Comparison of ENCODE assay signal across 25 cellular contexts in genomic region chr11:8043756-8044155, GRCh38. TPM values are rescaled to one million over a fixed set of nuclear protein-coding genes. Genes with fewer than 3 reads are reported as not detected.
"Had no signal": no experiment of that assay in that cellular context is flagged by ENCODE, and none has a peak within 500 bp of the region (broad histone marks: within the 10 kb centered on the region; RNA-seq: fewer than 3 reads in every experiment).

No MANE protein-coding gene starts in this region.

- DNase-seq: effector CD8-positive, alpha-beta T cell; effector memory CD8-positive, alpha-beta T cell; endodermal cell; erythroblast; esophagus squamous epithelium; foreskin fibroblast; foreskin melanocyte; gastrocnemius medialis; heart left ventricle; hypothalamus; immature natural killer cell; islet precursor cell; kidney; kidney glomerular epithelial cell; left colon; left ventricle myocardium superior; lower lobe of right lung; mesendoderm; midbrain; naive B cell had no signal

- H3K4me1 ChIP-seq: esophagus squamous epithelium, gastrocnemius medialis, heart left ventricle, lower lobe of right lung had no signal

- ATAC-seq: effector memory CD8-positive, alpha-beta T cell; esophagus mucosa; gastrocnemius medialis; heart left ventricle; left colon; left lobe of liver; left ventricle myocardium superior; lower lobe of right lung had no signal

- H3K4me3 ChIP-seq: coronary artery, esophagus squamous epithelium, gastrocnemius medialis, heart left ventricle, hepatocyte, lower lobe of right lung had no signal

- H3K9me3 ChIP-seq: esophagus squamous epithelium, gastrocnemius medialis, heart left ventricle, lower lobe of right lung had no signal

- H2AFZ ChIP-seq: hepatocyte had no signal

- H3K36me3 ChIP-seq: esophagus squamous epithelium, gastrocnemius medialis, heart left ventricle, lower lobe of right lung had no signal

- H3K4me2 ChIP-seq: hepatocyte had no signal

- H3K27ac ChIP-seq: coronary artery, epithelial cell of prostate, esophagus squamous epithelium, gastrocnemius medialis, heart left ventricle, hepatocyte, lower lobe of right lung had no signal

- H3K27me3 ChIP-seq: gastrocnemius medialis, heart left ventricle, hepatocyte had no signal

- H3K79me2 ChIP-seq: hepatocyte had no signal

RNA-seq across cellular contexts. Expression of gene TUB, which starts 37.3 kb away (rescaled TPM):
- polyA plus RNA-seq: immature natural killer cell had no signal
